8 cellular contexts compared by ENCODE assay signal in the genomic region with DNA sequence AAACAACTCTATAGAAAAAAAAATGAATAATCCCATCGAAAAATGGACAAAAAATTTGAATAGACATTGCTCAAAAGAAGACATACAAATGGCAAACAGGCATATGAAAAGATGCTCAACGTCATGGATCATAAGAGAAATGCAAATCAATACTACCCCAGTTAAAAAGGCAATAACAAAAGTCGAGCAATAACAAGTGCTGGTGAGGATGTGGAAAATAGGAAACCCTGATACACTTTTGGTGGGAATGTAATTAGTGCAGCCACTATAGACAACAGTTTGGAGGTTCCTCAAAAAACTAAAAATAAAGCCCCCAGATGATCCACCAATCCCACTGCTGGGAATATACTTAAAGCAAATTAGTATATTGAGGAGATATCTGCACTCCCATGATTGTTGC.
"Had no signal": no experiment of that assay in that cellular context is flagged by ENCODE, and none has a peak within 500 bp of the region (broad histone marks: within the 10 kb centered on the region; RNA-seq: fewer than 3 reads in every experiment).

No MANE protein-coding gene starts in this region.

- H3K27ac ChIP-seq: HL-60, KMS-11 had no signal

- H3K4me3 Mint-ChIP-seq: IgD-negative memory B cell had no signal

- ATAC-seq: HepG2 had no signal

- H3K4me2 ChIP-seq: KMS-11 had no signal

- H3K27ac Mint-ChIP-seq: IgD-negative memory B cell had no signal

- FAIRE-seq: HepG2, HTR-8/SVneo had no signal

- DNase-seq: IMR-90, KBM-7, KG1 had no signal

- H3K27me3 Mint-ChIP-seq: IgD-negative memory B cell had no signal

- H3K9ac ChIP-seq: KMS-11 had no signal
